19 cellular contexts compared by ENCODE assay signal in the genomic region with DNA sequence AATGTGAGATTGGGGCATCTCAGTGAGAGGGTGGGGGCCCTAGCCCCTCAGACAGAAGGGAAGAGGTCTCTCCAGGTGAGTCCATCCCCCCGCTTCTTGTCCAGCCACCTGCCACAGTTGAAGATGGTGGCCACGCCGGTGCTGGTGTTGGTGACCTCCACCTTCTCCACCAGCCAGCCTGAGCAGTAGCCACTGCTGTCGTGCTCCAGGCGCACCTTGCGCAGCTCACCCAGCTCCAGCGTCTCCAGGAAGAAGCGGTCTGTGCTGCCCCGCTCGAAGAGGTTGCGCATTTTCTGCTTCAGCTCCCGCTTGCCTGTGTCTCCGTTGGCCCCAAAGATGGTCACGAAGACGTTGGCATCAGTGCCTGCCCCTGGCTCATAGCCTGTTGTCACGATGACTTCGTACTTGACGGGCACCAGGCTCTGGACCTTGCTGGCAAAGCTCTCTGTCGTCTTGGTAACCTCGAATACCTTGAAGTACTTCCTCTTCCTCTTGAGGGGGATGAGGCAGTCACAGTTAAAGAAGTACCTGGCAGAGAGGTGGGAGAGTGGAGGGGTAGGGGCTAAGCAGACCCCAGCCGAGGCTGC.
DNase-seq lines count a peak whose midpoint lies in the region; ATAC-seq lines count a peak whose summit lies in the region.
"Had no signal": no experiment of that assay in that cellular context is flagged by ENCODE, and none has a peak within 500 bp of the region (broad histone marks: within the 10 kb centered on the region; RNA-seq: fewer than 3 reads in every experiment).

No MANE protein-coding gene starts in this region.

- H3K4me1 Mint-ChIP-seq in T-helper 17 cell = peaks cover 14% of the 10 kb centered on the region

- no peak overlapping the region for H3K4me3 Mint-ChIP-seq in T-helper 17 cell
- H3K4me3 Mint-ChIP-seq: CD4-positive, alpha-beta memory T cell had no signal

- H3K27ac Mint-ChIP-seq in T-helper 17 cell = peak overlapping the region; percentile 54

- peaks cover 5% of the 10 kb centered on the region for H3K36me3 Mint-ChIP-seq in T-helper 17 cell (ENCODE audit: low read depth)
- H3K36me3 Mint-ChIP-seq: CD4-positive, alpha-beta memory T cell had no signal

- H3K27me3 Mint-ChIP-seq in T-helper 17 cell = peaks cover 23% of the 10 kb centered on the region

- no peaks in the 10 kb centered on the region for H3K9me3 ChIP-seq in T-helper 17 cell (ENCODE audit: control insufficient read depth, low read length, poor library complexity, severe bottlenecking)
- H3K9me3 ChIP-seq: SK-N-SH had no signal

- DNase-seq in NCI-H1417 (lab: John Stamatoyannopoulos, UW) (peak in 2 of 3 experiments; percentile 11 to 23), NCI-H1417 treated with DMSO at 0.1 percent for 48 hours (lab: John Stamatoyannopoulos, UW) (no peak), NCI-H2029 treated with DMSO at 0.1 percent for 48 hours (lab: John Stamatoyannopoulos, UW) (peak; percentile 59), T-helper 17 cell (no peak), posterior vena cava (ENCODE audit: low spot score) (peak; percentile 81), NCI-H187 treated with DMSO at 0.1 percent for 48 hours (lab: John Stamatoyannopoulos, UW) (no peak)
- DNase-seq: 8988T; CD4-positive, alpha-beta memory T cell; KG1; NCI-H1105 treated with DMSO at 0.1 percent for 48 hours; NCI-H1694 treated with DMSO at 0.1 percent for 48 hours; NCI-H2171; NCI-H446; NCI-H526; PC-3; SHP77 treated with DMSO at 0.1 percent for 48 hours; SK-N-SH had no signal

- intact Hi-C loops in posterior vena cava (cut with DNase I) = no loop called here

- no peak for ATAC-seq in T-helper 17 cell
- no peak for ATAC-seq in GM18520 (IDR thresholded peaks at IDR 0.05; ENCODE audit: unreplicated experiment)
- ATAC-seq in GM18873 (IDR thresholded peaks at IDR 0.05; ENCODE audit: low FRiP score, unreplicated experiment) = no peak
- ATAC-seq: PC-3 had no signal

Comparison
In these comparisons a context has a peak if more than half of its experiments do, and no peak if none do; other contexts are left out.
1. DNase-seq: peak in NCI-H1417 (2 of 3), NCI-H2029 treated with DMSO at 0.1 percent for 48 hours (single experiment) and posterior vena cava (single experiment); none in NCI-H1417 treated with DMSO at 0.1 percent for 48 hours (single experiment), T-helper 17 cell (0 of 3) and NCI-H187 treated with DMSO at 0.1 percent for 48 hours (single experiment).